In the genomic region with DNA sequence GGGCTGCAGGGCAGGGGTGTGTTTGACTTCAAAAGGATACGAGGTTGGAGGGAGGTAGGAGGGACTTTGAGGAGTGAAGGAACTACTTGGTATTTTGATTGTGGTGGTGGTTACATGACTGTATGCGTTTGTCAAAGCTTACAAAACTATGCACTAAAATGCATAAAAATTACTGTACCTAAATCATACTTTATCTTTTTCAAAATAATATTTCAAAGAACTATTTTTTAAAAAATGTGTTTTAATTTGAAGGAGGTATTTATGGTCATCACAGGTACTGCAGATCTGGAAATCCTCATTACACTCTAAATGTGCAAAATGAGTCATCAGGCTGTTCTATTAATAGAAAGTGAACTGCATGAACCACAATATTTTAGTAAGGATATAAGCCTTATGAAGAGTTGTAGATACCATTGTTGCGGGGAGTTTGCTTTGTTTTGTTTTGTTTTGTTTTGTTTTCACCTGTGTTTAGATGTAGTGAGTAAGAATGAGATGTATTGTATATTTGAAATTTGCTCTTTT, we compare ENCODE assay signal across 8 cellular contexts.
A peak's percentile ranks its signal among the peaks of the same experiment; 100 is the strongest.
DNase-seq lines count a peak whose midpoint lies in the region; ATAC-seq lines count a peak whose summit lies in the region.

No MANE protein-coding gene starts in this region.

- peak; percentile 67 for ATAC-seq in HG02885 (IDR thresholded peaks at IDR 0.05; ENCODE audit: poor library complexity, unreplicated experiment)

- DNase-seq in NOMO-1 (lab: John Stamatoyannopoulos, UW; ENCODE audit: unreplicated experiment in 2 of 2) (peak; percentile 17 to 60), NOMO-1 treated with dmso at 0.1 percent for 144 hours (lab: John Stamatoyannopoulos, UW; ENCODE audit: unreplicated experiment) (no peak), RPMI7951 (ENCODE audit: low read depth) (peak; percentile 68), fibroblast of the conjunctiva (ENCODE audit: low read depth) (peak; percentile 14), hippocampal formation (lab: John Stamatoyannopoulos, UW) (no peak), NCI-H510A (lab: John Stamatoyannopoulos, UW) (no peak)
- no peak for DNase-seq in central memory CD4-positive, alpha-beta T cell

Comparison
In these comparisons a context has a peak if more than half of its experiments do, and no peak if none do; other contexts are left out.
1. DNase-seq: peak in NOMO-1 (2 of 2), RPMI7951 (single experiment) and fibroblast of the conjunctiva (single experiment); none in NOMO-1 treated with dmso at 0.1 percent for 144 hours (single experiment), central memory CD4-positive, alpha-beta T cell (single experiment), hippocampal formation (0 of 2) and NCI-H510A (single experiment).